In genomic region chr11:75326439-75326810, GRCh38 we compare ENCODE assay signal across 10 cellular contexts. TPM values are rescaled to one million over a fixed set of nuclear protein-coding genes. Genes with fewer than 3 reads are reported as not detected.
DNase-seq lines count a peak whose midpoint lies in the region; ATAC-seq lines count a peak whose summit lies in the region.
"Had no signal": no experiment of that assay in that cellular context is flagged by ENCODE, and none has a peak within 500 bp of the region (broad histone marks: within the 10 kb centered on the region; RNA-seq: fewer than 3 reads in every experiment).

No MANE protein-coding gene starts in this region.

- ATAC-seq in activated naive CD4-positive, alpha-beta T cell treated with anti-CD3 and anti-CD28 coated beads, Interleukin-2, amount 50 U/mL, for 72 hours = peak; percentile 76 to 81
- ATAC-seq in GM18870 (IDR thresholded peaks at IDR 0.05; ENCODE audit: unreplicated experiment) = no peak

- WGBS in mesenchymal stem cell = 53% methylated on average over 3 of the region's 3 CpGs

- H3K9me3 Mint-ChIP-seq in activated naive CD4-positive, alpha-beta T cell treated with anti-CD3 and anti-CD28 coated beads, Interleukin-2, amount 50 U/mL, for 72 hours = no peaks in the 10 kb centered on the region

- no peak overlapping the region for H2BK15ac ChIP-seq in mesenchymal stem cell (ENCODE audit: low read depth, poor library complexity, severe bottlenecking)

- H2BK12ac ChIP-seq in mesenchymal stem cell (ENCODE audit: low read length in 2 of 2) = peak overlapping the region in 1 of 2 experiments; percentile 95

- H3K18ac ChIP-seq in mesenchymal stem cell (ENCODE audit: low read depth in 1 of 2, low read length in 2 of 2) = peak overlapping the region in 1 of 2 experiments; percentile 95

- H2AFZ ChIP-seq in mesenchymal stem cell (ENCODE audit: low read depth, low read length) = no peak overlapping the region

- H3K9ac ChIP-seq in mesenchymal stem cell (ENCODE audit: low read length) (peak overlapping the region; percentile 70), subcutaneous abdominal adipose tissue (ENCODE audit: low read length in 5 of 5) (peak overlapping the region in 1 of 5 donors; percentile 17)
- H3K9ac ChIP-seq: KMS-11 had no signal

- peak overlapping the region in 1 of 2 experiments; percentile 90 for H3K4ac ChIP-seq in mesenchymal stem cell (ENCODE audit: low read depth in 1 of 2, low read length in 2 of 2)

- peaks cover 28% of the 10 kb centered on the region for H3K79me1 ChIP-seq in mesenchymal stem cell (replicated peaks; ENCODE audit: low read length, poor library complexity, severe bottlenecking)

- H3K36me3 ChIP-seq in mesenchymal stem cell (ENCODE audit: control insufficient read depth in 1 of 2, insufficient read depth in 2 of 2, low read depth in 1 of 2, low read length in 2 of 2) = peaks cover 3 to 8% of the 10 kb centered on the region in 2 experiments
- H3K36me3 ChIP-seq in subcutaneous abdominal adipose tissue (ENCODE audit: control insufficient read depth in 5 of 5, insufficient read depth in 5 of 5, low read length in 5 of 5) = peaks cover 0 to 22% (median 15%) of the 10 kb centered on the region in 5 donors
- H3K36me3 ChIP-seq: SJSA1 had no signal

- peak overlapping the region; percentile 79 for H2AK5ac ChIP-seq in mesenchymal stem cell (ENCODE audit: low read length, severe bottlenecking)

- H3K27ac ChIP-seq in mesenchymal stem cell (ENCODE audit: low read length, poor library complexity, severe bottlenecking) = peak overlapping the region; percentile 94
- peak overlapping the region; percentile 67 for H3K27ac ChIP-seq in subcutaneous abdominal adipose tissue (ENCODE audit: low read depth, low read length)
- H3K27ac ChIP-seq: KMS-11, SJSA1 had no signal

- peaks cover 27% of the 10 kb centered on the region for H3K4me1 ChIP-seq in mesenchymal stem cell (ENCODE audit: control insufficient read depth, insufficient read depth, low read depth, low read length)
- H3K4me1 ChIP-seq in subcutaneous abdominal adipose tissue (ENCODE audit: control insufficient read depth in 5 of 5, insufficient read depth in 5 of 5, low read length in 5 of 5) = peaks cover 2 to 47% (median 40%) of the 10 kb centered on the region in 5 donors

- H4K8ac ChIP-seq in mesenchymal stem cell (ENCODE audit: low read length) = peak overlapping the region; percentile 47

- H2BK120ac ChIP-seq in mesenchymal stem cell (ENCODE audit: low read depth, low read length) = no peak overlapping the region

- peak overlapping the region; percentile 34 for H2BK5ac ChIP-seq in mesenchymal stem cell (ENCODE audit: low read depth, low read length, poor library complexity, severe bottlenecking)

- H3K23ac ChIP-seq in mesenchymal stem cell (ENCODE audit: low read length in 2 of 2) = peak overlapping the region in 1 of 2 experiments; percentile 34

- H3K27ac Mint-ChIP-seq in activated naive CD4-positive, alpha-beta T cell treated with anti-CD3 and anti-CD28 coated beads, Interleukin-2, amount 50 U/mL, for 72 hours = peak overlapping the region; percentile 18 to 78

- H3K4me3 ChIP-seq in mesenchymal stem cell (ENCODE audit: insufficient read depth in 1 of 2, low read depth in 1 of 2, low read length in 2 of 2) = peak overlapping the region in 1 of 2 experiments; percentile 35
- no peak overlapping the region for H3K4me3 ChIP-seq in subcutaneous abdominal adipose tissue (ENCODE audit: low read depth in 1 of 5, low read length in 5 of 5)
- H3K4me3 ChIP-seq: SJSA1 had no signal

- peak overlapping the region in 1 of 2 experiments; percentile 91 for H3K14ac ChIP-seq in mesenchymal stem cell (ENCODE audit: low read length in 2 of 2)

- H3K27me3 ChIP-seq in mesenchymal stem cell (ENCODE audit: control insufficient read depth in 1 of 2, insufficient read depth in 1 of 2, low read length in 2 of 2) = no peaks in the 10 kb centered on the region
- no peaks in the 10 kb centered on the region for H3K27me3 ChIP-seq in subcutaneous abdominal adipose tissue (ENCODE audit: control insufficient read depth in 5 of 5, insufficient read depth in 4 of 5, low read length in 5 of 5)
- H3K27me3 ChIP-seq: SJSA1 had no signal

- H4K91ac ChIP-seq in mesenchymal stem cell (ENCODE audit: low read length) = peak overlapping the region; percentile 74

- peak; percentile 52 for DNase-seq in activated naive CD4-positive, alpha-beta T cell treated with Interleukin-2 at 50 U/mL for 16 hours
- no peak for DNase-seq in activated naive CD4-positive, alpha-beta T cell (lab: John Stamatoyannopoulos, UW)
- DNase-seq in activated naive CD4-positive, alpha-beta T cell treated with anti-CD3 and anti-CD28 coated beads, Interleukin-2, amount 50 U/mL, for 72 hours (ENCODE audit: low spot score in 2 of 2) = no peak
- DNase-seq in mesenchymal stem cell = no peak
- no peak for DNase-seq in dedifferentiated amniotic fluid mesenchymal stem cell (ENCODE audit: extremely low spot score)
- DNase-seq in AG20443 (ENCODE audit: low spot score) = no peak

- peaks cover 0 to 2% of the 10 kb centered on the region in 2 donors for H3K36me3 Mint-ChIP-seq in activated naive CD4-positive, alpha-beta T cell treated with anti-CD3 and anti-CD28 coated beads, Interleukin-2, amount 50 U/mL, for 72 hours

- no peaks in the 10 kb centered on the region for H3K9me3 ChIP-seq in mesenchymal stem cell (ENCODE audit: control insufficient read depth, low read length)
- no peaks in the 10 kb centered on the region for H3K9me3 ChIP-seq in subcutaneous abdominal adipose tissue (ENCODE audit: control insufficient read depth in 5 of 5, low read length in 5 of 5)
- H3K9me3 ChIP-seq: SJSA1 had no signal

- H3K4me2 ChIP-seq in mesenchymal stem cell (ENCODE audit: low read length, poor library complexity, severe bottlenecking) = no peak overlapping the region
- H3K4me2 ChIP-seq: KMS-11 had no signal

RNA-seq across cellular contexts. Expression of gene ARRB1, which starts 25.0 kb away (rescaled TPM):
- 10 to 100 TPM; 11.5 to 28.9 TPM for total RNA-seq in activated naive CD4-positive, alpha-beta T cell treated with anti-CD3 and anti-CD28 coated beads, Interleukin-2, amount 50 U/mL, for 72 hours
- polyA plus RNA-seq in mesenchymal stem cell (2013, experiment 1 of 2) = 65.2 TPM
- 64.4 TPM for polyA plus RNA-seq in mesenchymal stem cell (2013, experiment 2 of 2)
